Comparison of ENCODE assay signal across 16 cellular contexts in the genomic region with DNA sequence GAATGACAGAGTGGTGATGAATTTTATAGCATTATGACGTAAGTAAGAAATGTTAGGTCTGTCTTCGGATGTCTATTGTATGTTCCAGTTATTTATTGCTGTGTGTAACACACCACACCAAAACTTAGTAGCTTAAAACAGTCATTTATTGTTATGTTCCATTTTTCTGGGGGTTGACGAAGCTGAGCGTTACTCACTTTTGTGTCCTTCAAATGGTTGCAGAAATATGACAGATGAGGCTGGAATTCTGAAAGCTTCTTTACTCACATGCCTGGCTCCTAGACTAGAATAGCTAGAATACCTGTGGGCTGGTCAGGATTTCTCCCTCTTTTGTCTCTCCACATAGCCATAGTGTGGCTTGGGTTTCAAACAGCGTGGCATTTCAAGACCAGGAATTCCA.
DNase-seq lines count a peak whose midpoint lies in the region; ATAC-seq and TF ChIP-seq lines count a peak whose summit lies in the region.
"Had no signal": no experiment of that assay in that cellular context is flagged by ENCODE, and none has a peak within 500 bp of the region (broad histone marks: within the 10 kb centered on the region; RNA-seq: fewer than 3 reads in every experiment).

No MANE protein-coding gene starts in this region.

- TF ChIP-seq CTCF in brain microvascular endothelial cell (IDR thresholded peaks at IDR 0.05; ENCODE audit: low read depth, low read length, missing control alignments), result no peak

- no peak overlapping the region for H3K27ac ChIP-seq in brain microvascular endothelial cell
- H3K27ac ChIP-seq: SJCRH30, thyroid gland had no signal

- no peak overlapping the region for H3K4me3 ChIP-seq in brain microvascular endothelial cell (ENCODE audit: low read depth, low read length)
- H3K4me3 ChIP-seq: ascending aorta, left lung, SJCRH30, thyroid gland had no signal

- no peaks in the 10 kb centered on the region for H3K27me3 ChIP-seq in brain microvascular endothelial cell (replicated peaks)
- H3K27me3 ChIP-seq: ascending aorta, left lung, SJCRH30, thyroid gland had no signal

- in situ Hi-C loops in brain microvascular endothelial cell (cut with HindIII; ENCODE audit: low pct_ligation_motif_present, low sequenced_read_pairs), result no loop called here

- H3K36me3 ChIP-seq in brain microvascular endothelial cell (replicated peaks), result no peaks in the 10 kb centered on the region
- H3K36me3 ChIP-seq: ascending aorta, left lung, SJCRH30, thyroid gland had no signal

- no peak for ATAC-seq in GM21717 (IDR thresholded peaks at IDR 0.05; ENCODE audit: unreplicated experiment)
- no peak for ATAC-seq in esophagus mucosa
- ATAC-seq: left lung had no signal

- peak; percentile 94 for DNase-seq in EH (ENCODE audit: low read depth)
- peak; percentile 28 for DNase-seq in LoVo (ENCODE audit: low spot score)
- peak; percentile 64 for DNase-seq in brain microvascular endothelial cell
- peak; percentile 86 for DNase-seq in myocyte (ENCODE audit: low read depth)
- no peak for DNase-seq in cerebellar nuclear complex (lab: John Stamatoyannopoulos, UW)
- no peak for DNase-seq in MV-4-11 (lab: John Stamatoyannopoulos, UW)
- DNase-seq: activated CD4-positive, alpha-beta T cell treated with anti-CD3 and anti-CD28 coated beads, Interleukin-2, amount 50 U/mL, for 4 hours; DMS53; Karpas-422; left lung; NCI-H446 treated with DMSO at 0.1 percent for 48 hours; SJCRH30; thyroid gland had no signal

Comparison
In these comparisons a context has a peak if more than half of its experiments do, and no peak if none do; other contexts are left out.
1. DNase-seq: peak in EH (single experiment), LoVo (single experiment), brain microvascular endothelial cell (single experiment) and myocyte (single experiment); none in cerebellar nuclear complex (0 of 2) and MV-4-11 (single experiment).